In genomic region chr19:378706-379105, GRCh38 we compare ENCODE assay signal across 13 cellular contexts. TPM values are rescaled to one million over a fixed set of nuclear protein-coding genes. Genes with fewer than 3 reads are reported as not detected.
"Had no signal": no experiment of that assay in that cellular context is flagged by ENCODE, and none has a peak within 500 bp of the region (broad histone marks: within the 10 kb centered on the region; RNA-seq: fewer than 3 reads in every experiment).

No MANE protein-coding gene starts in this region.

- H3K4me1 ChIP-seq: left lung had no signal

- H3K4me3 Mint-ChIP-seq: immature natural killer cell, nephron had no signal

- DNase-seq: effector memory CD4-positive, alpha-beta T cell; immature natural killer cell; left lung; mesenchymal stem cell; midbrain; small intestine; stimulated activated CD4-positive, alpha-beta T cell treated with anti-CD3 and anti-CD28 coated beads, Interleukin-2, amount 100 ng/mL, for 48 hours; stimulated activated naive CD4-positive, alpha-beta T cell treated with Interleukin-2 at 50 U/mL for 16 hours had no signal

- H3K9me3 ChIP-seq: esophagus muscularis mucosa, left lung had no signal

- H3K36me3 ChIP-seq: esophagus muscularis mucosa, left lung had no signal

- H3K27ac ChIP-seq: epithelial cell of prostate, esophagus muscularis mucosa, left lung had no signal

- H3K36me3 Mint-ChIP-seq: immature natural killer cell had no signal

- H3K4me3 ChIP-seq: esophagus muscularis mucosa, left lung, lung had no signal

- H3K4me1 Mint-ChIP-seq: nephron had no signal

- H3K27ac Mint-ChIP-seq: immature natural killer cell had no signal

RNA-seq across cellular contexts. Expression of gene C2CD4C, which starts 30.2 kb away (rescaled TPM):
- total RNA-seq: fibroblast of villous mesenchyme had no signal
- polyA plus RNA-seq: immature natural killer cell had no signal
